ENCODE assay signal across 1 cellular context in genomic region chr11:112024178-112024777, GRCh38.
TF ChIP-seq lines count a peak whose summit lies in the region.

No MANE protein-coding gene starts in this region.

TF ChIP-seq in K562, 482 proteins besides CTCF, POLR2A, EP300 and RAD21 (continued from another document):
- peak in 1 of 2 experiments; percentile 12; a peak in 1 of 4 replicates for TF ChIP-seq MLLT1 (IDR thresholded peaks at IDR 0.05)
